Comparison of ENCODE assay signal across 1 cellular context in genomic region chr20:13638162-13638495, GRCh38.
A peak's percentile ranks its signal among the peaks of the same experiment; 100 is the strongest.
TF ChIP-seq lines count a peak whose summit lies in the region.

No MANE protein-coding gene starts in this region.

TF ChIP-seq in HepG2, 621 proteins besides CTCF, POLR2A, EP300 and RAD21 (continued from another document):
- TF ChIP-seq ZBTB40 (IDR thresholded peaks at IDR 0.05) = 0 out of 2 replicates have a peak, but pooled peaks have one; percentile 13
- TF ChIP-seq ZBTB40 (CRISPR knock-in tag; IDR thresholded peaks at IDR 0.05) = no peak
- TF ChIP-seq ETV6 (CRISPR knock-in tag; conservative IDR thresholded peaks at IDR 0.05) = no peak
- TF ChIP-seq MTERF4 (CRISPR knock-in tag; IDR thresholded peaks at IDR 0.05) = 0 out of 2 replicates have a peak, but pooled peaks have one; percentile 70
- no peak for TF ChIP-seq KLF9 (CRISPR knock-in tag; IDR thresholded peaks at IDR 0.05; ENCODE audit: low read depth)
- TF ChIP-seq ZNF446 (CRISPR knock-in tag; IDR thresholded peaks at IDR 0.05) = 0 out of 2 replicates have a peak, but pooled peaks have one; percentile 40
- TF ChIP-seq SIX4 (CRISPR knock-in tag; IDR thresholded peaks at IDR 0.05) = peak; percentile 73
- peak; percentile 5; the same call in 1 of the 2 replicates for TF ChIP-seq AHDC1 (CRISPR knock-in tag; IDR thresholded peaks at IDR 0.05; ENCODE audit: borderline replicate concordance)
- TF ChIP-seq SIX1 (CRISPR knock-in tag; IDR thresholded peaks at IDR 0.05; ENCODE audit: borderline replicate concordance) = peak; percentile 94
